1 cellular context compared by ENCODE assay signal in the genomic region with DNA sequence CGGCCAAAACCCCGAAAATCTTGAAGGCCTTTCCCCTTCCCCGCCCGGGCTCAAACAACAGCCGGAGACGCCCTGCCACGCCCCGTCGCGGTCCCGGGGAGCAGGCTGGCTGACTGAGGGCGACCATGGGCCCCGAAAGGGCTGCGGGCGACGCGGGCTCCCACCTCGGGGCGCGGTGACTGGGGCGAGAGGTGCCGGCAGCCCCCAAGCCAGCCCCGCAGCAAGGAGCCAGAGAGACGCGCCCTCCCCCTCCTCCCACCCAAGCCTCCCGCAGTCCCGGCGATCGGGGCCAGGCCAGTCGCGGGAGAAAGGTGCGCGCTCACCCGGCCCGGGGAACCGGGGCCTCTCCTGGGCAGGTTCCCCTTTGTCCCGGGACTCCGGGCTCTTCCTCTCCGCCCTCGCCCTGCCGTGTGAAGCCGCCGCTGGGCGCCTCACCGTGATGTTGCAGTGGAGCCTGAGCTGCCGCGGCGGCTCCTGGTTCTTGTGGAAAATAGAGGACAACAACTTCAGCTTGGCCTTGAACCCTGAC.
TF ChIP-seq lines count a peak whose summit lies in the region.

No MANE protein-coding gene starts in this region.

TF ChIP-seq in H1, 55 proteins besides CTCF, POLR2A, EP300 and RAD21:
- TF ChIP-seq CREB1 (IDR thresholded peaks at IDR 0.05), result peak; percentile 30; the same call in 1 of the 2 replicates
- no peak for TF ChIP-seq POLR2AphosphoS5 (IDR thresholded peaks at IDR 0.05; ENCODE audit: low read depth, low read length)
- TF ChIP-seq PHF8 (conservative IDR thresholded peaks at IDR 0.05; ENCODE audit: low read depth, low read length), result peak; percentile 53
- no peak for TF ChIP-seq TCF12 (IDR thresholded peaks at IDR 0.05; ENCODE audit: low read depth, low read length)
- TF ChIP-seq TAF1 (IDR thresholded peaks at IDR 0.05; ENCODE audit: low read depth, low read length), result 0 out of 2 replicates have a peak, but pooled peaks have one; percentile 29
- no peak for TF ChIP-seq CEBPB (IDR thresholded peaks at IDR 0.05; ENCODE audit: low read depth, low read length)
- peak; percentile 62 for TF ChIP-seq KDM4A (IDR thresholded peaks at IDR 0.05; ENCODE audit: low read depth, low read length, severe bottlenecking)
